In genomic region chr21:46108827-46109226, GRCh38 we compare ENCODE assay signal across 19 cellular contexts. TPM values are rescaled to one million over a fixed set of nuclear protein-coding genes. Genes with fewer than 3 reads are reported as not detected.
DNase-seq lines count a peak whose midpoint lies in the region; ATAC-seq, FAIRE-seq and TF ChIP-seq lines count a peak whose summit lies in the region.
"Had no signal": no experiment of that assay in that cellular context is flagged by ENCODE, and none has a peak within 500 bp of the region (broad histone marks: within the 10 kb centered on the region; RNA-seq: fewer than 3 reads in every experiment).

No MANE protein-coding gene starts in this region.

- H2AFZ ChIP-seq in H1 (ENCODE audit: low read length): no peak overlapping the region

- H2BK5ac ChIP-seq in H1 (ENCODE audit: low read depth, low read length): no peak overlapping the region

- H3K36me3 ChIP-seq in left ventricle myocardium inferior (peaks cover 23% of the 10 kb centered on the region), H1 (ENCODE audit: control insufficient read depth in 2 of 4, insufficient read depth in 4 of 4, low read length in 3 of 4) (peaks cover 0 to 17% (median 0%) of the 10 kb centered on the region in 4 experiments; a peak in 3 of 8 replicates)
- H3K36me3 ChIP-seq: BE2C had no signal

- H2BK15ac ChIP-seq in H1 (ENCODE audit: low read length): no peak overlapping the region

- TF ChIP-seq EP300 in H1 (IDR thresholded peaks at IDR 0.05; ENCODE audit: borderline replicate concordance in 1 of 2, low read depth in 2 of 2, low read length in 2 of 2): no peak

- H4K8ac ChIP-seq in H1 (ENCODE audit: extremely low read depth, insufficient read depth, low read length): no peak overlapping the region

- no peak overlapping the region for H2BK20ac ChIP-seq in H1 (ENCODE audit: low read length)

- no peak overlapping the region for H3K23ac ChIP-seq in H1 (ENCODE audit: insufficient read length)

- TF ChIP-seq RAD21 in H1 (IDR thresholded peaks at IDR 0.05 in 1 of 2, conservative IDR thresholded peaks at IDR 0.05 in 1 of 2; ENCODE audit: low read depth in 2 of 2, low read length in 2 of 2): no peak

- H3K14ac ChIP-seq in H1 (ENCODE audit: insufficient read length): no peak overlapping the region

- no peak overlapping the region for H2AK5ac ChIP-seq in H1 (ENCODE audit: low read depth, low read length)

- H4K20me1 ChIP-seq in H1 (replicated peaks in 1 of 2; ENCODE audit: control insufficient read depth in 1 of 2, insufficient read depth in 2 of 2, low read length in 2 of 2): peaks cover 0 to 6% of the 10 kb centered on the region in 2 experiments

- FAIRE-seq in H1 (lab: Jason Lieb, UNC): no peak
- FAIRE-seq: D721Med, K562 had no signal

- peak overlapping the region; percentile 75; the same call in 1 of the 2 replicates for H2BK12ac ChIP-seq in H1 (ENCODE audit: low read depth, low read length)

- H3K27me3 ChIP-seq in left ventricle myocardium inferior (ENCODE audit: low read depth): no peaks in the 10 kb centered on the region
- H3K27me3 ChIP-seq in H1 (replicated peaks in 1 of 4; ENCODE audit: control insufficient read depth in 3 of 4, extremely low read depth in 1 of 4, insufficient read depth in 3 of 4, low read length in 3 of 4): no peaks in the 10 kb centered on the region
- H3K27me3 ChIP-seq: BE2C had no signal

- no peak overlapping the region for H3K18ac ChIP-seq in H1 (ENCODE audit: extremely low read depth, low read length)

- H3K4me1 ChIP-seq in left ventricle myocardium inferior (peaks cover 30% of the 10 kb centered on the region), H1 (replicated peaks in 1 of 4; ENCODE audit: control insufficient read depth in 3 of 4, insufficient read depth in 4 of 4, low read length in 3 of 4) (peaks cover 0 to 2% (median under 1%) of the 10 kb centered on the region in 4 experiments; a peak in 2 of 7 replicates)
- H3K4me1 ChIP-seq: BE2C had no signal

- CTCF ChIA-PET in H1 (lab: Charles Lee; ENCODE audit: partially characterized antibody): interaction anchor here (0.9 to 2.6 kb wide), 5 partner anchors 8 to 154 kb away, joined by 3 to 19 read pairs (median 3); no protein-coding TSS in a partner anchor

- no peaks in the 10 kb centered on the region for H3K79me1 ChIP-seq in H1 (ENCODE audit: low read depth, low read length)

- ATAC-seq in Right ventricle myocardium superior (ENCODE audit: poor library complexity) (no peak), HG02852 (IDR thresholded peaks at IDR 0.05; ENCODE audit: unreplicated experiment) (no peak)
- ATAC-seq: CD8-positive, alpha-beta T cell; K562; Panc1 had no signal

- no peaks in the 10 kb centered on the region for H3K79me2 ChIP-seq in H1 (ENCODE audit: control insufficient read depth in 1 of 2, insufficient read depth in 2 of 2, low read length in 2 of 2)

- H4K5ac ChIP-seq in H1 (ENCODE audit: insufficient read length, low read depth, low read length): no peak overlapping the region

- POLR2A ChIA-PET in H1 (lab: Charles Lee; ENCODE audit: partially characterized antibody): no interaction called here

- H3K4me2 ChIP-seq in H1 (ENCODE audit: insufficient read depth in 1 of 2, low read depth in 2 of 2, low read length in 2 of 2): no peak overlapping the region

- no peak overlapping the region for H3K56ac ChIP-seq in H1 (replicated peaks; ENCODE audit: insufficient read length, low read depth, low read length)

- no peak for TF ChIP-seq POLR2A in H1 (IDR thresholded peaks at IDR 0.05; ENCODE audit: control extremely low read depth in 1 of 2, low read depth in 2 of 2, low read length in 2 of 2)

- no peak for TF ChIP-seq CTCF in left ventricle myocardium inferior (IDR thresholded peaks at IDR 0.05; ENCODE audit: borderline replicate concordance)
- no peak for TF ChIP-seq CTCF in H1 (IDR thresholded peaks at IDR 0.05; ENCODE audit: control extremely low read depth in 1 of 3, insufficient read depth in 1 of 3, low read depth in 1 of 3, low read length in 3 of 3)

- H3K23me2 ChIP-seq in H1 (ENCODE audit: low read depth, low read length): no peaks in the 10 kb centered on the region

- H4K91ac ChIP-seq in H1 (replicated peaks; ENCODE audit: insufficient read length, low read length): no peak overlapping the region

- peaks cover 22% of the 10 kb centered on the region for H3K9me3 ChIP-seq in left ventricle myocardium inferior (replicated peaks)
- H3K9me3 ChIP-seq in H1 (ENCODE audit: insufficient read depth in 2 of 2, low read depth in 1 of 2, low read length in 1 of 2): peaks cover 4 to 10% of the 10 kb centered on the region in 2 experiments; a peak in 2 of 4 replicates
- H3K9me3 ChIP-seq: BE2C had no signal

- no peak for DNase-seq in left ventricle myocardium inferior
- DNase-seq in Right ventricle myocardium superior: no peak
- DNase-seq in H1 (ENCODE audit: low read depth in 1 of 2, low spot score in 2 of 2): no peak
- peak; percentile 55 for DNase-seq in mesenteric fat pad (ENCODE audit: low spot score)
- DNase-seq in stimulated activated CD8-positive, alpha-beta memory T cell treated with anti-CD3 and anti-CD28 coated beads, Interleukin-4, amount 100 ng/mL, for 48 hours: peak; percentile 8
- no peak for DNase-seq in activated naive CD4-positive, alpha-beta T cell treated with Interleukin-2 at 50 U/mL for 16 hours
- DNase-seq in SKM-1 (lab: John Stamatoyannopoulos, UW; ENCODE audit: unreplicated experiment): no peak
- DNase-seq: HFFc6, NCI-H1436, NCI-H2029 treated with DMSO at 0.1 percent for 48 hours, NCI-H510A, NCI-H82 had no signal

- H3K4ac ChIP-seq in H1 (replicated peaks; ENCODE audit: insufficient read length, low read depth, low read length): no peak overlapping the region

- H3K4me3 ChIP-seq in left ventricle myocardium inferior (peak overlapping the region; percentile 54), H1 (ENCODE audit: extremely low read depth in 1 of 4, insufficient read depth in 2 of 4, low read depth in 3 of 4, low read length in 4 of 4) (no peak overlapping the region)
- H3K4me3 ChIP-seq: K562 had no signal

- intact Hi-C loops in left ventricle myocardium inferior (cut with micrococcal nuclease): loop anchor here (10.0 kb wide), 1 partner anchor 134 kb away; no protein-coding TSS in a partner anchor
- intact Hi-C loops in Right ventricle myocardium superior (cut with DNase I): no loop called here

- H2BK120ac ChIP-seq in H1 (replicated peaks; ENCODE audit: low read depth, low read length): no peak overlapping the region

- WGBS in H1 (ENCODE audit: extremely low coverage in 1 of 2, insufficient coverage in 1 of 2, insufficient read length in 1 of 2, insufficient replicate concordance in 2 of 2, low coverage in 1 of 2, low lambda C conversion rate in 2 of 2, missing lambda C conversion rate in 1 of 2), 2 experiments: 90% methylated on average over 7 of the region's 7 CpGs; no CpG with 5 or more reads in 1 of the 2 experiments

- H3K27ac ChIP-seq in left ventricle myocardium inferior (replicated peaks): peak overlapping the region; percentile 91
- H3K27ac ChIP-seq in H1 (ENCODE audit: low read depth, low read length): no peak overlapping the region
- H3K27ac ChIP-seq: HL-60 had no signal

- H3K9ac ChIP-seq in H1 (replicated peaks in 1 of 4; ENCODE audit: extremely low read depth in 1 of 4, low read depth in 3 of 4, low read length in 3 of 4): no peak overlapping the region

TF ChIP-seq in H1, 55 proteins besides CTCF, POLR2A, EP300 and RAD21:
- TF ChIP-seq TEAD4 (IDR thresholded peaks at IDR 0.05; ENCODE audit: low read depth, low read length) (no peak), YY1 (IDR thresholded peaks at IDR 0.05; ENCODE audit: low read depth, low read length) (no peak), SP1 (IDR thresholded peaks at IDR 0.05; ENCODE audit: low read depth, low read length) (no peak), TAF7 (optimal IDR thresholded peaks at IDR 0.05; ENCODE audit: borderline replicate concordance, low read depth, low read length) (no peak), CREB1 (IDR thresholded peaks at IDR 0.05) (no peak), NRF1 (IDR thresholded peaks at IDR 0.05; ENCODE audit: low read depth, low read length) (no peak), POU5F1 (IDR thresholded peaks at IDR 0.05; ENCODE audit: low read depth, low read length) (no peak)

RNA-seq across cellular contexts. Expression of gene COL6A2, which starts 10.9 kb away (rescaled TPM):
- 157 TPM for total RNA-seq in left ventricle myocardium inferior
- total RNA-seq in Right ventricle myocardium superior: 191 TPM
- 60.6 and 62.7 TPM in 2 replicates for total RNA-seq in H1 (2021; fragmentation: NEBNext Ultra II Directional; extraction: Animal tissue kit (Norgen Biotek cat#: 25700))
- polyA plus RNA-seq in H1 (2011; rRNA removed): 60.1 and 79.2 TPM in 2 replicates
- polyA plus RNA-seq in H1 (2011; cell fraction: cytosol; rRNA removed): 60.4 TPM
- polyA plus RNA-seq in H1 (2011; cell fraction: nucleus; rRNA removed): 219 TPM
- polyA plus RNA-seq in H1 (2012, experiment 1 of 2): 38.8 to 78.4 TPM (median 69.6 TPM) in 4 replicates
- polyA plus RNA-seq in H1 (2012, experiment 2 of 2): 41.6 TPM
- 99.7 TPM for polyA plus RNA-seq in H1 (2013, experiment 1 of 2)
- polyA plus RNA-seq in H1 (2013, experiment 2 of 2): 84.9 TPM
- polyA minus RNA-seq in H1 (2011; rRNA and poly(A)+ RNA removed): 14.9 and 16.7 TPM in 2 replicates
- 30.5 TPM for polyA minus RNA-seq in H1 (2011; cell fraction: cytosol; rRNA and poly(A)+ RNA removed)
- 40.6 TPM for polyA minus RNA-seq in H1 (2011; cell fraction: nucleus; rRNA and poly(A)+ RNA removed)
- 735 TPM for total RNA-seq in mesenteric fat pad

RNA-seq across cellular contexts. Expression of gene FTCD, which starts 46.6 kb away (rescaled TPM):
- total RNA-seq in left ventricle myocardium inferior (2.2 TPM), Right ventricle myocardium superior (1.9 TPM), mesenteric fat pad (0.32 TPM)
- total RNA-seq in H1 (2021; fragmentation: NEBNext Ultra II Directional; extraction: Animal tissue kit (Norgen Biotek cat#: 25700)): 3.3 and 6.0 TPM in 2 replicates
- 4.9 and 7.3 TPM in 2 replicates for polyA plus RNA-seq in H1 (2011; rRNA removed)
- polyA plus RNA-seq in H1 (2011; cell fraction: cytosol; rRNA removed): 5.2 TPM
- polyA plus RNA-seq in H1 (2011; cell fraction: nucleus; rRNA removed): 21.4 TPM
- 5.9 to 9.8 TPM (median 7.8 TPM) in 4 replicates for polyA plus RNA-seq in H1 (2012, experiment 1 of 2)
- 2.3 TPM for polyA plus RNA-seq in H1 (2012, experiment 2 of 2)
- 3.9 TPM for polyA plus RNA-seq in H1 (2013, experiment 1 of 2)
- 4.0 TPM for polyA plus RNA-seq in H1 (2013, experiment 2 of 2)
- polyA minus RNA-seq in H1 (2011; rRNA and poly(A)+ RNA removed): 3.0 and 4.7 TPM in 2 replicates
- polyA minus RNA-seq in H1 (2011; cell fraction: cytosol; rRNA and poly(A)+ RNA removed): 6.4 TPM
- polyA minus RNA-seq in H1 (2011; cell fraction: nucleus; rRNA and poly(A)+ RNA removed): 6.1 TPM

Comparison
In these comparisons a context has a peak if more than half of its experiments do, and no peak if none do; other contexts are left out.
1. DNase-seq: peak in mesenteric fat pad (single experiment) and stimulated activated CD8-positive, alpha-beta memory T cell treated with anti-CD3 and anti-CD28 coated beads, Interleukin-4, amount 100 ng/mL, for 48 hours (single experiment); none in left ventricle myocardium inferior (single experiment), Right ventricle myocardium superior (single experiment), H1 (0 of 2), activated naive CD4-positive, alpha-beta T cell treated with Interleukin-2 at 50 U/mL for 16 hours (single experiment) and SKM-1 (single experiment).